25 cellular contexts compared by ENCODE assay signal in genomic region chr1:232548651-232549050, GRCh38.
DNase-seq lines count a peak whose midpoint lies in the region; ATAC-seq and TF ChIP-seq lines count a peak whose summit lies in the region.
"Had no signal": no experiment of that assay in that cellular context is flagged by ENCODE, and none has a peak within 500 bp of the region (broad histone marks: within the 10 kb centered on the region; RNA-seq: fewer than 3 reads in every experiment).

No MANE protein-coding gene starts in this region.

- WGBS in HUES64 = 38% methylated on average over 6 of the region's 6 CpGs
- 69 to 71% methylated on average over 5 to 6 of the region's 6 CpGs for WGBS in endodermal cell (ENCODE audit: insufficient coverage in 1 of 2, insufficient read length in 1 of 2), 2 experiments
- WGBS in trophoblast cell (ENCODE audit: extremely low coverage, insufficient coverage, insufficient read length) = no CpG with 5 or more reads among the region's 6 CpGs

- peaks cover 8% of the 10 kb centered on the region for H3K79me1 ChIP-seq in trophoblast cell (ENCODE audit: low read length)

- DNase-seq in DMS 273 (lab: John Stamatoyannopoulos, UW; ENCODE audit: unreplicated experiment) (peak; percentile 76), endodermal cell (no peak), trophoblast cell (no peak), osteocyte (ENCODE audit: extremely low spot score, unreplicated experiment) (no peak), endothelial cell (ENCODE audit: low spot score) (no peak)
- no peak for DNase-seq in activated CD8-positive, alpha-beta memory T cell treated with anti-CD3 and anti-CD28 coated beads, Interleukin-2, amount 10 ng/mL, durations not matched to agents 7 days and 5 days
- DNase-seq: activated CD4-positive, alpha-beta T cell treated with anti-CD3 and anti-CD28 coated beads for 36 hours; activated CD8-positive, alpha-beta T cell treated with anti-CD3 and anti-CD28 coated beads, Interleukin-2, amount 10 ng/mL, durations not matched to agents 7 days and 5 days; activated effector memory CD4-positive, alpha-beta T cell treated with Interleukin-2 at 50 U/mL for 16 hours; activated naive CD8-positive, alpha-beta T cell treated with anti-CD3 and anti-CD28 coated beads, Interleukin-2, amount 10 ng/mL, durations not matched to agents 7 days and 5 days; activated T-cell treated with anti-CD3 and anti-CD28 coated beads for 4 hours; EL; left lung; naive thymus-derived CD4-positive, alpha-beta T cell; NCI-H1092; stimulated activated CD4-positive, alpha-beta T cell treated with anti-CD3 and anti-CD28 coated beads, Interleukin-12 subunit alpha, Interleukin-12 subunit beta, amount 100 ng/mL, for 4 hours; stimulated activated CD4-positive, alpha-beta T cell treated with anti-CD3 and anti-CD28 coated beads, Interleukin-4, amount 100 ng/mL, for 1 hour; T-helper 2 cell; upper lobe of left lung had no signal

- peaks cover 55% of the 10 kb centered on the region for H3K4me1 ChIP-seq in HUES64 (ENCODE audit: insufficient read depth, low read length)
- H3K4me1 ChIP-seq in endodermal cell (ENCODE audit: control insufficient read depth, insufficient read depth, low read length) = peaks cover 29% of the 10 kb centered on the region
- H3K4me1 ChIP-seq in trophoblast cell (ENCODE audit: control insufficient read depth in 1 of 2, insufficient read depth in 2 of 2, low read length in 2 of 2) = peaks cover 13 to 27% of the 10 kb centered on the region in 2 experiments

- H3K14ac ChIP-seq in trophoblast cell (ENCODE audit: low read length) = no peak overlapping the region

- no peak overlapping the region for H4K12ac ChIP-seq in trophoblast cell (ENCODE audit: low read depth, low read length)

- H3K79me2 ChIP-seq in trophoblast cell (ENCODE audit: control insufficient read depth, insufficient read depth, low read length, poor library complexity) = peaks cover 4% of the 10 kb centered on the region

- H3K4me3 Mint-ChIP-seq in endodermal cell (no peak overlapping the region), osteocyte (ENCODE audit: unreplicated experiment) (no peak overlapping the region), endothelial cell (ENCODE audit: unreplicated experiment) (no peak overlapping the region)
- no peak overlapping the region for H3K4me3 Mint-ChIP-seq in activated CD8-positive, alpha-beta memory T cell treated with anti-CD3 and anti-CD28 coated beads, Interleukin-2, amount 10 ng/mL, durations not matched to agents 7 days and 5 days
- H3K4me3 Mint-ChIP-seq: activated CD4-positive, alpha-beta T cell treated with anti-CD3 and anti-CD28 coated beads for 36 hours; activated CD8-positive, alpha-beta T cell treated with anti-CD3 and anti-CD28 coated beads, Interleukin-2, amount 10 ng/mL, durations not matched to agents 7 days and 5 days; activated naive CD8-positive, alpha-beta T cell treated with anti-CD3 and anti-CD28 coated beads, Interleukin-2, amount 10 ng/mL, durations not matched to agents 7 days and 5 days; naive thymus-derived CD4-positive, alpha-beta T cell had no signal

- no peak overlapping the region for H4K8ac ChIP-seq in trophoblast cell (ENCODE audit: low read depth, low read length)

- H3K4me1 Mint-ChIP-seq in endodermal cell (peaks cover 55% of the 10 kb centered on the region), osteocyte (ENCODE audit: unreplicated experiment) (peaks cover 30% of the 10 kb centered on the region), endothelial cell (ENCODE audit: unreplicated experiment) (peaks cover 61% of the 10 kb centered on the region)
- no peaks in the 10 kb centered on the region for H3K4me1 Mint-ChIP-seq in activated CD8-positive, alpha-beta memory T cell treated with anti-CD3 and anti-CD28 coated beads, Interleukin-2, amount 10 ng/mL, durations not matched to agents 7 days and 5 days
- H3K4me1 Mint-ChIP-seq: activated CD4-positive, alpha-beta T cell treated with anti-CD3 and anti-CD28 coated beads for 36 hours; activated naive CD8-positive, alpha-beta T cell treated with anti-CD3 and anti-CD28 coated beads, Interleukin-2, amount 10 ng/mL, durations not matched to agents 7 days and 5 days had no signal

- no peak for ATAC-seq in activated CD8-positive, alpha-beta memory T cell treated with anti-CD3 and anti-CD28 coated beads, Interleukin-2, amount 10 ng/mL, durations not matched to agents 7 days and 5 days
- ATAC-seq: activated CD4-positive, alpha-beta T cell treated with anti-CD3 and anti-CD28 coated beads for 36 hours; activated CD8-positive, alpha-beta T cell treated with anti-CD3 and anti-CD28 coated beads, Interleukin-2, amount 10 ng/mL, durations not matched to agents 7 days and 5 days; left lung; naive thymus-derived CD4-positive, alpha-beta T cell; SK-N-SH treated with all-trans-retinoic acid at 6 μM for 48 hours had no signal

- H4K91ac ChIP-seq in trophoblast cell (ENCODE audit: low read depth, low read length) = no peak overlapping the region

- no peak overlapping the region for H3K4me2 ChIP-seq in trophoblast cell (ENCODE audit: low read length)
- H3K4me2 ChIP-seq: hepatocyte had no signal

- H2BK120ac ChIP-seq in trophoblast cell (ENCODE audit: insufficient read depth, low read length, poor library complexity) = no peak overlapping the region

- H2AK5ac ChIP-seq in trophoblast cell (ENCODE audit: low read length) = no peak overlapping the region

- peak overlapping the region; percentile 11 for H3K18ac ChIP-seq in trophoblast cell (ENCODE audit: low read length)

- no peak overlapping the region for H2AFZ ChIP-seq in trophoblast cell (ENCODE audit: insufficient read depth, low read length, poor library complexity)
- H2AFZ ChIP-seq: hepatocyte had no signal

- H3K27me3 ChIP-seq in HUES64 (ENCODE audit: insufficient read depth, low read length) (no peaks in the 10 kb centered on the region), endodermal cell (ENCODE audit: control insufficient read depth, insufficient read depth, low read length, poor library complexity, severe bottlenecking) (no peaks in the 10 kb centered on the region), trophoblast cell (ENCODE audit: insufficient read depth, low read length) (no peaks in the 10 kb centered on the region)
- H3K27me3 ChIP-seq: ascending aorta, hepatocyte, left lung, right atrium auricular region, upper lobe of left lung had no signal

- H2BK12ac ChIP-seq in trophoblast cell (ENCODE audit: low read length) = no peak overlapping the region

- H3K23ac ChIP-seq in trophoblast cell (ENCODE audit: low read length) = no peak overlapping the region

- H3K36me3 ChIP-seq in HUES64 (ENCODE audit: insufficient read depth, low read length) (no peaks in the 10 kb centered on the region), endodermal cell (ENCODE audit: control insufficient read depth, insufficient read depth, low read length) (peaks cover 11% of the 10 kb centered on the region), trophoblast cell (ENCODE audit: control insufficient read depth in 1 of 2, insufficient read depth in 2 of 2, low read length in 2 of 2) (peaks cover 2 to 4% of the 10 kb centered on the region in 2 experiments)
- H3K36me3 ChIP-seq: ascending aorta, left lung, right atrium auricular region, upper lobe of left lung had no signal

- H3K4ac ChIP-seq in trophoblast cell (ENCODE audit: low read depth, low read length) = no peak overlapping the region

- H3K27ac Mint-ChIP-seq in endodermal cell (peak overlapping the region; percentile 74), osteocyte (ENCODE audit: unreplicated experiment) (no peak overlapping the region), endothelial cell (ENCODE audit: unreplicated experiment) (no peak overlapping the region)
- H3K27ac Mint-ChIP-seq in activated CD8-positive, alpha-beta memory T cell treated with anti-CD3 and anti-CD28 coated beads, Interleukin-2, amount 10 ng/mL, durations not matched to agents 7 days and 5 days = no peak overlapping the region
- H3K27ac Mint-ChIP-seq: activated CD4-positive, alpha-beta T cell treated with anti-CD3 and anti-CD28 coated beads for 36 hours; activated CD8-positive, alpha-beta T cell treated with anti-CD3 and anti-CD28 coated beads, Interleukin-2, amount 10 ng/mL, durations not matched to agents 7 days and 5 days; activated naive CD8-positive, alpha-beta T cell treated with anti-CD3 and anti-CD28 coated beads, Interleukin-2, amount 10 ng/mL, durations not matched to agents 7 days and 5 days had no signal

- H3K4me3 ChIP-seq in HUES64 (ENCODE audit: low read length) (no peak overlapping the region), endodermal cell (ENCODE audit: low read length) (no peak overlapping the region), trophoblast cell (ENCODE audit: low read depth, low read length) (no peak overlapping the region)
- H3K4me3 ChIP-seq: ascending aorta, hepatocyte, left lung, right atrium auricular region, upper lobe of left lung had no signal

- H3K27ac ChIP-seq in HUES64 (ENCODE audit: low read depth, low read length) (peak overlapping the region; percentile 10; the same call in 1 of the 2 replicates), endodermal cell (ENCODE audit: low read depth, low read length) (no peak overlapping the region), trophoblast cell (ENCODE audit: low read depth, low read length) (no peak overlapping the region)
- H3K27ac ChIP-seq: ascending aorta, C4-2B, hepatocyte, left lung, upper lobe of left lung had no signal

- H3K36me3 Mint-ChIP-seq in endodermal cell (ENCODE audit: low read depth) (peaks cover 2% of the 10 kb centered on the region), osteocyte (ENCODE audit: unreplicated experiment) (no peaks in the 10 kb centered on the region), endothelial cell (ENCODE audit: low read depth, unreplicated experiment) (peaks cover 32% of the 10 kb centered on the region)
- H3K36me3 Mint-ChIP-seq in activated CD8-positive, alpha-beta memory T cell treated with anti-CD3 and anti-CD28 coated beads, Interleukin-2, amount 10 ng/mL, durations not matched to agents 7 days and 5 days = no peaks in the 10 kb centered on the region
- H3K36me3 Mint-ChIP-seq: activated naive CD8-positive, alpha-beta T cell treated with anti-CD3 and anti-CD28 coated beads, Interleukin-2, amount 10 ng/mL, durations not matched to agents 7 days and 5 days; naive thymus-derived CD4-positive, alpha-beta T cell had no signal

- no peak overlapping the region for H2BK5ac ChIP-seq in trophoblast cell (ENCODE audit: low read depth, low read length, poor library complexity)

- no peak for TF ChIP-seq CTCF in endodermal cell (conservative IDR thresholded peaks at IDR 0.05)
- no peak for TF ChIP-seq CTCF in osteocyte (IDR thresholded peaks at IDR 0.05)
- no peak for TF ChIP-seq CTCF in endothelial cell (IDR thresholded peaks at IDR 0.05; ENCODE audit: unreplicated experiment)

- H3K9ac ChIP-seq in HUES64 (ENCODE audit: low read depth, low read length) (no peak overlapping the region), endodermal cell (ENCODE audit: extremely low read depth, low read length, poor library complexity, severe bottlenecking) (no peak overlapping the region), trophoblast cell (ENCODE audit: low read length) (no peak overlapping the region)

- H3K9me3 ChIP-seq in HUES64 (ENCODE audit: insufficient read depth, low read depth, low read length) (no peaks in the 10 kb centered on the region), endodermal cell (ENCODE audit: control insufficient read depth, low read length) (no peaks in the 10 kb centered on the region), trophoblast cell (ENCODE audit: insufficient read depth, low read depth, low read length) (no peaks in the 10 kb centered on the region)
- H3K9me3 ChIP-seq: ascending aorta, left lung, right atrium auricular region, upper lobe of left lung had no signal

- H3K27me3 Mint-ChIP-seq in endodermal cell (ENCODE audit: insufficient read depth) = no peaks in the 10 kb centered on the region
- no peaks in the 10 kb centered on the region for H3K27me3 Mint-ChIP-seq in osteocyte (ENCODE audit: unreplicated experiment)
- H3K27me3 Mint-ChIP-seq in activated CD8-positive, alpha-beta memory T cell treated with anti-CD3 and anti-CD28 coated beads, Interleukin-2, amount 10 ng/mL, durations not matched to agents 7 days and 5 days = no peaks in the 10 kb centered on the region
- H3K27me3 Mint-ChIP-seq in endothelial cell (ENCODE audit: unreplicated experiment) = peaks cover 10% of the 10 kb centered on the region
- H3K27me3 Mint-ChIP-seq: activated CD4-positive, alpha-beta T cell treated with anti-CD3 and anti-CD28 coated beads for 36 hours had no signal

- H3K9me3 Mint-ChIP-seq in endodermal cell (no peaks in the 10 kb centered on the region), osteocyte (ENCODE audit: unreplicated experiment) (no peaks in the 10 kb centered on the region), endothelial cell (ENCODE audit: unreplicated experiment) (no peaks in the 10 kb centered on the region)
- H3K9me3 Mint-ChIP-seq in activated CD8-positive, alpha-beta memory T cell treated with anti-CD3 and anti-CD28 coated beads, Interleukin-2, amount 10 ng/mL, durations not matched to agents 7 days and 5 days (ENCODE audit: low read depth) = no peaks in the 10 kb centered on the region
- H3K9me3 Mint-ChIP-seq: activated naive CD8-positive, alpha-beta T cell treated with anti-CD3 and anti-CD28 coated beads, Interleukin-2, amount 10 ng/mL, durations not matched to agents 7 days and 5 days; naive thymus-derived CD4-positive, alpha-beta T cell had no signal

- CTCF ChIA-PET in activated CD8-positive, alpha-beta memory T cell treated with anti-CD3 and anti-CD28 coated beads, Interleukin-2, amount 10 ng/mL, durations not matched to agents 7 days and 5 days (lab: Charles Lee) = no interaction called here
